Comparison of ENCODE assay signal across 23 cellular contexts in genomic region chr18:3442894-3443293, GRCh38.
"Had no signal": no experiment of that assay in that cellular context is flagged by ENCODE, and none has a peak within 500 bp of the region (broad histone marks: within the 10 kb centered on the region; RNA-seq: fewer than 3 reads in every experiment).

No MANE protein-coding gene starts in this region.

- H3K27me3 ChIP-seq: neutrophil, pancreas, right lobe of liver, sigmoid colon, stomach, tibial artery, transverse colon, upper lobe of right lung, uterus had no signal

- H3K4me3 ChIP-seq: pancreas, psoas muscle, right lobe of liver, sigmoid colon, stomach, tibial artery, transverse colon, upper lobe of right lung, uterus had no signal

- H3K9me3 ChIP-seq: neutrophil, pancreas, psoas muscle, right lobe of liver, sigmoid colon, stomach, tibial artery, transverse colon, upper lobe of right lung, uterus had no signal

- ATAC-seq: naive thymus-derived CD8-positive, alpha-beta T cell; natural killer cell treated with Interleukin-12 subunit alpha and Interleukin-12 subunit beta and Interleukin-15 and Interleukin-18, amount 100 ng/mL, for 72 hours; pancreas; psoas muscle; right cardiac atrium; right lobe of liver; stimulated activated effector memory CD8-positive, alpha-beta T cell treated with anti-CD3 and anti-CD28 coated beads, Interleukin-12 subunit alpha, Interleukin-12 subunit beta, amount 100 ng/mL, for 72 hours; stimulated activated naive B cell treated with anti-CD40 and anti-IgM and Interleukin-4, amounts not matched to agents 10 μg/mL and 1 μg/mL and 100 μg/mL, for 72 hours; upper lobe of right lung had no signal

- H3K27ac ChIP-seq: neutrophil, pancreas, psoas muscle, right lobe of liver, sigmoid colon, stomach, tibial artery, transverse colon, upper lobe of right lung, uterus had no signal

- H3K36me3 ChIP-seq: neutrophil, pancreas, right lobe of liver, sigmoid colon, stomach, tibial artery, transverse colon, upper lobe of right lung, uterus had no signal

- DNase-seq: naive thymus-derived CD8-positive, alpha-beta T cell; nephron progenitor cell; nucleus accumbens; pancreas; psoas muscle; right cardiac atrium; right lobe of liver; sigmoid colon; small intestine; stimulated activated CD4-positive, alpha-beta T cell treated with anti-CD3 and anti-CD28 coated beads, Interleukin-15, amount 100 ng/mL, for 24 hours; stimulated activated CD4-positive, alpha-beta T cell treated with anti-CD3 and anti-CD28 coated beads, Interleukin-2, amount 100 ng/mL, for 24 hours; stimulated activated CD4-positive, alpha-beta T cell treated with anti-CD3 and anti-CD28 coated beads, Interleukin-2, amount 100 ng/mL, for 48 hours; stimulated activated CD4-positive, alpha-beta T cell treated with anti-CD3 and anti-CD28 coated beads, Interleukin-4, amount 100 ng/mL, for 24 hours; stimulated activated naive B cell treated with anti-CD40 and anti-IgM and Interleukin-4, amounts not matched to agents 10 μg/mL and 1 μg/mL and 100 μg/mL, for 72 hours; stimulated activated naive CD4-positive, alpha-beta T cell treated with Interleukin-2 at 50 U/mL for 16 hours; stomach; tibial artery; transverse colon; upper lobe of right lung; uterus had no signal
